Comparison of ENCODE assay signal across 8 cellular contexts in genomic region chr18:9017170-9017899, GRCh38.
DNase-seq lines count a peak whose midpoint lies in the region; ATAC-seq, FAIRE-seq and TF ChIP-seq lines count a peak whose summit lies in the region.

No MANE protein-coding gene starts in this region.

- H3K4me1 ChIP-seq in A673 (ENCODE audit: insufficient read depth, low read length, poor library complexity, severe bottlenecking) = no peaks in the 10 kb centered on the region
- H3K4me1 ChIP-seq in adrenal gland (replicated peaks in 1 of 2) = peaks cover 10 to 16% of the 10 kb centered on the region in 2 donors
- H3K4me1 ChIP-seq in skeletal muscle satellite cell (ENCODE audit: control insufficient read depth, insufficient read depth, low read length) = peaks cover 29% of the 10 kb centered on the region

- intact Hi-C loops in A673 (cut with micrococcal nuclease; ENCODE audit: unreplicated experiment) = no loop called here
- intact Hi-C loops in adrenal gland (cut with DNase I) = no loop called here

- H3K36me3 ChIP-seq in A673 (ENCODE audit: insufficient read depth, low read length, poor library complexity, severe bottlenecking) (no peaks in the 10 kb centered on the region), adrenal gland (replicated peaks in 1 of 2) (no peaks in the 10 kb centered on the region), skeletal muscle satellite cell (ENCODE audit: insufficient read depth, low read length) (no peaks in the 10 kb centered on the region)

- H3K27me3 ChIP-seq in A673 (replicated peaks; ENCODE audit: insufficient read depth, low read depth, low read length, poor library complexity) (no peaks in the 10 kb centered on the region), adrenal gland (no peaks in the 10 kb centered on the region), skeletal muscle satellite cell (ENCODE audit: control insufficient read depth, insufficient read depth, low read length) (no peaks in the 10 kb centered on the region)

- peak in 1 of 2 donors; percentile 41 for TF ChIP-seq POLR2A in adrenal gland (IDR thresholded peaks at IDR 0.05)

- BruUV-seq in A673 (replicated peaks; lab: Mats Ljungman, UMichigan) = no TSS peak

- H3K4me3 ChIP-seq in A673 (ENCODE audit: low read depth, low read length, poor library complexity, severe bottlenecking) (no peak overlapping the region), adrenal gland (peak overlapping the region in 1 of 4 donors; percentile 52), skeletal muscle satellite cell (ENCODE audit: low read length) (peak overlapping the region; percentile 59)

- CTCF ChIA-PET in A673 (lab: Charles Lee) = no interaction called here

- 12 to 21% (median 16%) methylated on average over 12 to 34 of the region's 34 CpGs for WGBS in adrenal gland, 4 donors

- TF ChIP-seq CTCF in A673 (conservative IDR thresholded peaks at IDR 0.05; ENCODE audit: low read depth, low read length) (no peak), adrenal gland (IDR thresholded peaks at IDR 0.05) (no peak)

- peak overlapping the region; percentile 84 for H3K4me2 ChIP-seq in skeletal muscle satellite cell (ENCODE audit: low read length)

- peak; percentile 79 for ATAC-seq in HG03280 (IDR thresholded peaks at IDR 0.05; ENCODE audit: unreplicated experiment)

- peak overlapping the region; percentile 75 for H3K9ac ChIP-seq in skeletal muscle satellite cell (ENCODE audit: low read depth, low read length)

- no peaks in the 10 kb centered on the region for H3K9me3 ChIP-seq in A673 (ENCODE audit: low read depth, low read length, poor library complexity, severe bottlenecking)
- H3K9me3 ChIP-seq in adrenal gland (replicated peaks in 1 of 3) = no peaks in the 10 kb centered on the region
- H3K9me3 ChIP-seq in skeletal muscle satellite cell (replicated peaks; ENCODE audit: low read length) = no peaks in the 10 kb centered on the region

- DNase-seq in A673 (ENCODE audit: low spot score) (peak; percentile 31), GM19239 (ENCODE audit: insufficient read length, low spot score) (peak; percentile 36), SW480 (ENCODE audit: low spot score) (peak; percentile 84), adrenal gland (peak; percentile 76 to 92 (median 86)), hepatic stellate cell (ENCODE audit: low spot score) (peak; percentile 77), NCI-H1105 treated with DMSO at 0.1 percent for 48 hours (lab: John Stamatoyannopoulos, UW) (no peak)

- no peak overlapping the region for H3K27ac ChIP-seq in A673 (ENCODE audit: low read depth, low read length, poor library complexity, severe bottlenecking)
- peak overlapping the region; percentile 40 to 88 (median 81) for H3K27ac ChIP-seq in adrenal gland

- FAIRE-seq in GM19239 (lab: Jason Lieb, UNC) = no peak

- POLR2A ChIA-PET in A673 (lab: Charles Lee; ENCODE audit: low non-redundant PET) = no interaction called here
